Comparison of ENCODE assay signal across 1 cellular context in genomic region chr17:79262624-79263023, GRCh38.
TF ChIP-seq lines count a peak whose summit lies in the region.

No MANE protein-coding gene starts in this region.

TF ChIP-seq in H1, 55 proteins besides CTCF, POLR2A, EP300 and RAD21 (continued from another document):
- TF ChIP-seq ATF2 (IDR thresholded peaks at IDR 0.05; ENCODE audit: low read length), result no peak
TF ChIP-seq in H1: peak in this region for 0.
